In the genomic region with DNA sequence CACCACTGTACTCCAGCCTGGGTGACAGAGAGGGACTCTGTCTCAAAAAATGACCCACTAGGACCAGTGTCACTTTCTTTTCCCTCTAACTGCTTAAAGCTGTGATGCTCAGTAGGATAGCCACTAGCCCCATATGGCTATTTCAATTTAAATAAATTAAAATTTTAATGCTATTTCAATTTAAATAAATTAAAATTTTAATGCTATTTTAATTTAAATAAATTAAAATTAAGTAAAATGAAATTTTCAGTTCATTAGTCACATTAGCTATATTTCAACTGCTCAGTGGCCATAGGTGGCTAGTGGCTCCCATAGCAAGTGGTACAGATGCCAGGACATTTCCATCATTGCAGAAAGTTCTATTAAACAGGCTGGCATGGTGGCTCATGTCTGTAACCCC, we compare ENCODE assay signal across 17 cellular contexts.
"Had no signal": no experiment of that assay in that cellular context is flagged by ENCODE, and none has a peak within 500 bp of the region (broad histone marks: within the 10 kb centered on the region; RNA-seq: fewer than 3 reads in every experiment).

No MANE protein-coding gene starts in this region.

- H3K4me3 Mint-ChIP-seq: naive B cell, type B pancreatic cell had no signal

- H3K9me3 Mint-ChIP-seq: type B pancreatic cell had no signal

- DNase-seq: effector CD4-positive, alpha-beta T cell; heart right ventricle; hypothalamus; kidney glomerular epithelial cell; mesendoderm; naive B cell; psoas muscle; retina; stimulated activated CD4-positive, alpha-beta T cell treated with anti-CD3 and anti-CD28 coated beads, Interleukin-4, amount 100 ng/mL, for 24 hours; stimulated activated naive CD4-positive, alpha-beta T cell; stomach; substantia nigra had no signal

- H3K27me3 ChIP-seq: heart right ventricle, neutrophil, right lobe of liver, stomach had no signal

- H3K27ac Mint-ChIP-seq: type B pancreatic cell had no signal

- H3K36me3 ChIP-seq: right lobe of liver had no signal

- ATAC-seq: esophagus mucosa, heart right ventricle, psoas muscle, right lobe of liver had no signal

- H3K27ac ChIP-seq: coronary artery, heart right ventricle, psoas muscle, right lobe of liver, stomach had no signal

- H3K27me3 Mint-ChIP-seq: naive B cell had no signal

- H3K9me3 ChIP-seq: heart right ventricle, neutrophil, psoas muscle, right lobe of liver, stomach had no signal

- H3K4me1 ChIP-seq: psoas muscle, right lobe of liver had no signal

- H3K4me3 ChIP-seq: coronary artery, heart right ventricle, psoas muscle, right lobe of liver, stomach had no signal

- H3K36me3 Mint-ChIP-seq: type B pancreatic cell had no signal
